ENCODE assay signal across 9 cellular contexts in genomic region chr5:36724429-36725332, GRCh38.
DNase-seq lines count a peak whose midpoint lies in the region; ATAC-seq, FAIRE-seq and TF ChIP-seq lines count a peak whose summit lies in the region.
"Had no signal": no experiment of that assay in that cellular context is flagged by ENCODE, and none has a peak within 500 bp of the region (broad histone marks: within the 10 kb centered on the region; RNA-seq: fewer than 3 reads in every experiment).

No MANE protein-coding gene starts in this region.

- no peak overlapping the region for H3K9ac ChIP-seq in BLaER1

- H3K36me3 ChIP-seq in BLaER1: no peaks in the 10 kb centered on the region
- no peaks in the 10 kb centered on the region for H3K36me3 ChIP-seq in muscle layer of duodenum (ENCODE audit: control insufficient read depth in 1 of 2, insufficient read depth in 2 of 2, low read length in 2 of 2)

- peak; percentile 70 for TF ChIP-seq POLR2A in GM18951 (IDR thresholded peaks at IDR 0.05; ENCODE audit: extremely low read depth, insufficient read depth, insufficient read length)

- peak; percentile 66 for ATAC-seq in HG02970 (IDR thresholded peaks at IDR 0.05; ENCODE audit: low FRiP score, unreplicated experiment)

- DNase-seq in NOMO-1 treated with DMSO at 0.1 percent for 48 hours (lab: John Stamatoyannopoulos, UW; ENCODE audit: unreplicated experiment) (peak; percentile 99), GM03348 (ENCODE audit: low spot score) (no peak), RCC 7860 (ENCODE audit: low spot score) (no peak)

- FAIRE-seq in RCC 7860 (lab: Jason Lieb, UNC): no peak

- H3K4me1 ChIP-seq in BLaER1: peaks cover 30% of the 10 kb centered on the region
- H3K4me1 ChIP-seq in muscle layer of duodenum (ENCODE audit: control insufficient read depth in 1 of 2, insufficient read depth in 2 of 2, low read length in 2 of 2): no peaks in the 10 kb centered on the region

- H4K20me1 ChIP-seq in BLaER1: no peaks in the 10 kb centered on the region

- no peaks in the 10 kb centered on the region for H3K9me3 Mint-ChIP-seq in activated naive CD8-positive, alpha-beta T cell (ENCODE audit: low read depth)
- H3K9me3 Mint-ChIP-seq: brain had no signal

- in situ Hi-C loops in GM18951 (cut with MboI; ENCODE audit: low sequenced_read_pairs, unreplicated experiment): no loop called here

- H3K4me3 ChIP-seq in BLaER1 (no peak overlapping the region), muscle layer of duodenum (ENCODE audit: low read depth in 1 of 2, low read length in 2 of 2) (peak overlapping the region; percentile 10 to 15)

- H3K27ac ChIP-seq in BLaER1 (no peak overlapping the region), muscle layer of duodenum (ENCODE audit: low read length) (peak overlapping the region; percentile 10)

- H3K27me3 Mint-ChIP-seq in activated naive CD8-positive, alpha-beta T cell: peaks cover 4% of the 10 kb centered on the region

- H3K9me3 ChIP-seq in BLaER1: no peaks in the 10 kb centered on the region
- H3K9me3 ChIP-seq in muscle layer of duodenum (ENCODE audit: control insufficient read depth in 1 of 2, low read length in 2 of 2): no peaks in the 10 kb centered on the region

- no peaks in the 10 kb centered on the region for H3K27me3 ChIP-seq in BLaER1
- no peaks in the 10 kb centered on the region for H3K27me3 ChIP-seq in muscle layer of duodenum (ENCODE audit: low read depth, low read length)

- peak overlapping the region; percentile 54 for H3K4me2 ChIP-seq in BLaER1

- peaks cover 20% of the 10 kb centered on the region for H3K4me1 Mint-ChIP-seq in activated naive CD8-positive, alpha-beta T cell (ENCODE audit: low read depth)

- peak overlapping the region; percentile 54 for H3K27ac Mint-ChIP-seq in activated naive CD8-positive, alpha-beta T cell
- H3K27ac Mint-ChIP-seq: brain had no signal

- peaks cover 2% of the 10 kb centered on the region for H3K36me3 Mint-ChIP-seq in activated naive CD8-positive, alpha-beta T cell
- H3K36me3 Mint-ChIP-seq: brain had no signal

- H3K4me3 Mint-ChIP-seq in activated naive CD8-positive, alpha-beta T cell: peak overlapping the region; percentile 81
- H3K4me3 Mint-ChIP-seq: brain had no signal
